Comparison of ENCODE assay signal across 1 cellular context in the genomic region with DNA sequence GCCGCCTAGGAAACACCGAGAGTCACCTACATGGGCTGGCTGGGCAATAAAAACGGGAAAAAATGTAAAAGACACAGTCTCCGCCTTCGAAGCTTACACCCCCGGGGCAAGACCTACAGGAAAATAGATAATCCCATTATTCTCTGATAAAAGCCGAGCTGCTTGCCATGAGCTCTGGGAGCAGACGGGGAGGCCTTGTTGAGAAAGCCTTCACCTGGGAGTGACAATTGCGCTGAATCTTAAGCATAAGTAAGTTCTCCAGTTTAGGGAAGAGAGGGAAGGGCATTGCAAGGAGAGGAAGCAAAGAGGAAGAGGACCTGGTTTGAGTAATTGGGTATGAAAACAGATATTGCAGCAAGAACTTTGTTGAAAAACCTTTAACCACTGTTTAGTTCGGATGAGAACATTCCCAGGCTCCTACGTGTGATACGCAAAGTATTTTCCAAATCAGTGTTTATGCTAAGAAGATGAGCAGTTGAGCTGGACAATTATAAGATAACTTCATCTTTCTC.
TF ChIP-seq lines count a peak whose summit lies in the region.

No MANE protein-coding gene starts in this region.

TF ChIP-seq in HepG2, 621 proteins besides CTCF, POLR2A, EP300 and RAD21:
- TF ChIP-seq ZNF709 (CRISPR knock-in tag; IDR thresholded peaks at IDR 0.05): 0 out of 2 replicates have a peak, but pooled peaks have one; percentile 32
- no peak for TF ChIP-seq MED13 (CRISPR knock-in tag; IDR thresholded peaks at IDR 0.05)
- peak; percentile 39; the same call in 1 of the 2 replicates for TF ChIP-seq ZNF12 (CRISPR knock-in tag; IDR thresholded peaks at IDR 0.05)
- TF ChIP-seq SOX13 (IDR thresholded peaks at IDR 0.05): no peak
- 0 out of 4 replicates have a peak, but pooled peaks of 1 of the 2 experiments have one; percentile 4 for TF ChIP-seq SOX13 (CRISPR knock-in tag; conservative IDR thresholded peaks at IDR 0.05 in 1 of 2, IDR thresholded peaks at IDR 0.05 in 1 of 2)
- no peak for TF ChIP-seq CCDC6 (CRISPR knock-in tag; IDR thresholded peaks at IDR 0.05)
- TF ChIP-seq, protein P1, sequence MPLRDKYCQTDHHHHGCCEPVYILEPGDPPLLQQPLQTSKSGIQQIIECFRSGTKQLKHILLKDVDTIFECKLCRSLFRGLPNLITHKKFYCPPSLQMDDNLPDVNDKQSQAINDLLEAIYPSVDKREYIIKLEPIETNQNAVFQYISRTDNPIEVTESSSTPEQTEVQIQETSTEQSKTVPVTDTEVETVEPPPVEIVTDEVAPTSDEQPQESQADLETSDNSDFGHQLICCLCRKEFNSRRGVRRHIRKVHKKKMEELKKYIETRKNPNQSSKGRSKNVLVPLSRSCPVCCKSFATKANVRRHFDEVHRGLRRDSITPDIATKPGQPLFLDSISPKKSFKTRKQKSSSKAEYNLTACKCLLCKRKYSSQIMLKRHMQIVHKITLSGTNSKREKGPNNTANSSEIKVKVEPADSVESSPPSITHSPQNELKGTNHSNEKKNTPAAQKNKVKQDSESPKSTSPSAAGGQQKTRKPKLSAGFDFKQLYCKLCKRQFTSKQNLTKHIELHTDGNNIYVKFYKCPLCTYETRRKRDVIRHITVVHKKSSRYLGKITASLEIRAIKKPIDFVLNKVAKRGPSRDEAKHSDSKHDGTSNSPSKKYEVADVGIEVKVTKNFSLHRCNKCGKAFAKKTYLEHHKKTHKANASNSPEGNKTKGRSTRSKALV (CRISPR knock-in tag; IDR thresholded peaks at IDR 0.05): no peak
TF ChIP-seq in HepG2: peak in this region for 3.
